ENCODE assay signal across 10 cellular contexts in genomic region chr19:53608381-53608780, GRCh38. TPM values are rescaled to one million over a fixed set of nuclear protein-coding genes. Genes with fewer than 3 reads are reported as not detected.
"Had no signal": no experiment of that assay in that cellular context is flagged by ENCODE, and none has a peak within 500 bp of the region (broad histone marks: within the 10 kb centered on the region; RNA-seq: fewer than 3 reads in every experiment).

No MANE protein-coding gene starts in this region.

- H3K4me1 ChIP-seq: HAP-1 had no signal

- H3K9ac ChIP-seq: GM23248 had no signal

- DNase-seq: GM23248, H7, HFFc6, IMR-90, KG1 had no signal

- ATAC-seq: HCT116, K562 had no signal

- H3K9me3 ChIP-seq: HAP-1 had no signal

- H3K36me3 ChIP-seq: HAP-1 had no signal

- H3K27ac Mint-ChIP-seq: HFFc6 had no signal

- H3K4me3 Mint-ChIP-seq: HFFc6 had no signal

- H2AFZ ChIP-seq: GM23248 had no signal

- H3K4me3 ChIP-seq: GM23248, HAP-1, K562 had no signal

- H3K27ac ChIP-seq: GM23248 had no signal

RNA-seq across cellular contexts. Expression of gene DPRX, which starts 23.4 kb away (rescaled TPM):
- total RNA-seq: GM23248, H4, HFFc6, HT-29, IMR-90, K562 had no signal
- polyA plus RNA-seq: GM23248, IMR-90, K562 had no signal
